Comparison of ENCODE assay signal across 1 cellular context in the genomic region with DNA sequence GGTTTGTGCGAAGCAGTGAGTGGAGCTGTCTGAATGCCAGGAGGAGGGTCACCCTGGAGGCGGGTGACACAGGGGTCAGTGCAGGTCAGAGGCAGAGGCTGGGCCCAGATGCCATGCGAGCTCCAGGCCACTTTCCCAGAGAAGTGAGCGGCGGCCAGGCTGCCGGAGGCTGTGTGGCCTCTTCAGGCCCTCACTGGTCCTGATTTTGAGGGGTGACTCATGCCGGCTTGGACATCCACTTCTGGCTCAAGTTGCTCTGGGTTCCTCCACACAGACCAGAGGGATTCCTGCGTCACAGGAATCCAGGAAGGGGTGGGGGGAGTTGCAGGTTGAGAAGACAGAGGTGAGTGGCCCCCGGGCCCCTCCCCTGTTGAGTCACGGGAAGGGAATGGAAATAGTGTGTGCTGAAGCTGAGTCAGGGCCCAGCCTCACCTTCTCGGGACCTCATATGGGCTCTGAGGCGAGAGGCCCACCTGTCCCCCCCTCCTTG.
A peak's percentile ranks its signal among the peaks of the same experiment; 100 is the strongest.
TF ChIP-seq lines count a peak whose summit lies in the region.

No MANE protein-coding gene starts in this region.

TF ChIP-seq in liver, 16 proteins besides CTCF, POLR2A, EP300 and RAD21:
- TF ChIP-seq RXRA (IDR thresholded peaks at IDR 0.05) = peak in 1 of 2 donors; percentile 9
